In the genomic region with DNA sequence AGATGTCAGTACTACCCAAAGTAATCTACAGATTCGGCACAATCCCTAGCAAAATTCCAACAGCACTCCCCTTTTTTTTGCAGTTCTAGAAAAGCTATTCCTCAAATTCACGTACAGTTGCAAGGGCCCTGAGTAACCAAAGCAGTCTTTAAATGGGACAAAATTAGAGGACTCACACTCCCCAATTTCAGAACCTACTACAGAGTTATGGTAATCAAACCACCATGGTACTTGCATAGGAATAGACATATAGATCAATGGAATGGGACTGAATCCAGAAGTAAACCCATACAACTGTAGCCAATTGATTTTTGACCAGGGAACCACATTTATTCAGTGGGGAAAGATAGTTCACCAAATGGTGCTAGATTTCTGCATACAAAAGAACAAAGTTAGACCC, we compare ENCODE assay signal across 3 cellular contexts.
TF ChIP-seq lines count a peak whose summit lies in the region.

No MANE protein-coding gene starts in this region.

TF ChIP-seq in HCT116, 20 proteins besides CTCF, POLR2A, EP300 and RAD21:
- TF ChIP-seq ZFX (IDR thresholded peaks at IDR 0.05) (no peak), ZNF274 (IDR thresholded peaks at IDR 0.05; ENCODE audit: low read depth, low read length) (peak; percentile 55)

TF ChIP-seq in WTC11, 78 proteins besides CTCF, POLR2A, EP300 and RAD21 (continues in another document):
- TF ChIP-seq, protein P1, sequence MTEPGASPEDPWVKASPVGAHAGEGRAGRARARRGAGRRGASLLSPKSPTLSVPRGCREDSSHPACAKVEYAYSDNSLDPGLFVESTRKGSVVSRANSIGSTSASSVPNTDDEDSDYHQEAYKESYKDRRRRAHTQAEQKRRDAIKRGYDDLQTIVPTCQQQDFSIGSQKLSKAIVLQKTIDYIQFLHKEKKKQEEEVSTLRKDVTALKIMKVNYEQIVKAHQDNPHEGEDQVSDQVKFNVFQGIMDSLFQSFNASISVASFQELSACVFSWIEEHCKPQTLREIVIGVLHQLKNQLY (CRISPR knock-in tag; IDR thresholded peaks at IDR 0.05): no peak
- no peak for TF ChIP-seq GTF2I (CRISPR knock-in tag; conservative IDR thresholded peaks at IDR 0.05)
- TF ChIP-seq OVOL2 (CRISPR knock-in tag; IDR thresholded peaks at IDR 0.05; ENCODE audit: borderline replicate concordance): no peak
- TF ChIP-seq NFATC4 (CRISPR knock-in tag; IDR thresholded peaks at IDR 0.05): no peak
- no peak for TF ChIP-seq ZNF671 (CRISPR knock-in tag; IDR thresholded peaks at IDR 0.05)
- TF ChIP-seq, protein P2, sequence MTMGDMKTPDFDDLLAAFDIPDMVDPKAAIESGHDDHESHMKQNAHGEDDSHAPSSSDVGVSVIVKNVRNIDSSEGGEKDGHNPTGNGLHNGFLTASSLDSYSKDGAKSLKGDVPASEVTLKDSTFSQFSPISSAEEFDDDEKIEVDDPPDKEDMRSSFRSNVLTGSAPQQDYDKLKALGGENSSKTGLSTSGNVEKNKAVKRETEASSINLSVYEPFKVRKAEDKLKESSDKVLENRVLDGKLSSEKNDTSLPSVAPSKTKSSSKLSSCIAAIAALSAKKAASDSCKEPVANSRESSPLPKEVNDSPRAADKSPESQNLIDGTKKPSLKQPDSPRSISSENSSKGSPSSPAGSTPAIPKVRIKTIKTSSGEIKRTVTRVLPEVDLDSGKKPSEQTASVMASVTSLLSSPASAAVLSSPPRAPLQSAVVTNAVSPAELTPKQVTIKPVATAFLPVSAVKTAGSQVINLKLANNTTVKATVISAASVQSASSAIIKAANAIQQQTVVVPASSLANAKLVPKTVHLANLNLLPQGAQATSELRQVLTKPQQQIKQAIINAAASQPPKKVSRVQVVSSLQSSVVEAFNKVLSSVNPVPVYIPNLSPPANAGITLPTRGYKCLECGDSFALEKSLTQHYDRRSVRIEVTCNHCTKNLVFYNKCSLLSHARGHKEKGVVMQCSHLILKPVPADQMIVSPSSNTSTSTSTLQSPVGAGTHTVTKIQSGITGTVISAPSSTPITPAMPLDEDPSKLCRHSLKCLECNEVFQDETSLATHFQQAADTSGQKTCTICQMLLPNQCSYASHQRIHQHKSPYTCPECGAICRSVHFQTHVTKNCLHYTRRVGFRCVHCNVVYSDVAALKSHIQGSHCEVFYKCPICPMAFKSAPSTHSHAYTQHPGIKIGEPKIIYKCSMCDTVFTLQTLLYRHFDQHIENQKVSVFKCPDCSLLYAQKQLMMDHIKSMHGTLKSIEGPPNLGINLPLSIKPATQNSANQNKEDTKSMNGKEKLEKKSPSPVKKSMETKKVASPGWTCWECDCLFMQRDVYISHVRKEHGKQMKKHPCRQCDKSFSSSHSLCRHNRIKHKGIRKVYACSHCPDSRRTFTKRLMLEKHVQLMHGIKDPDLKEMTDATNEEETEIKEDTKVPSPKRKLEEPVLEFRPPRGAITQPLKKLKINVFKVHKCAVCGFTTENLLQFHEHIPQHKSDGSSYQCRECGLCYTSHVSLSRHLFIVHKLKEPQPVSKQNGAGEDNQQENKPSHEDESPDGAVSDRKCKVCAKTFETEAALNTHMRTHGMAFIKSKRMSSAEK (CRISPR knock-in tag; IDR thresholded peaks at IDR 0.05; ENCODE audit: borderline replicate concordance): no peak
- no peak for TF ChIP-seq ZNF263 (CRISPR knock-in tag; IDR thresholded peaks at IDR 0.05; ENCODE audit: low read depth)
- no peak for TF ChIP-seq PRRX2 (CRISPR knock-in tag; IDR thresholded peaks at IDR 0.05)
- TF ChIP-seq RELA (CRISPR knock-in tag; IDR thresholded peaks at IDR 0.05; ENCODE audit: borderline replicate concordance): no peak
- no peak for TF ChIP-seq GRHL2 (CRISPR knock-in tag; IDR thresholded peaks at IDR 0.05; ENCODE audit: insufficient replicate concordance, severe bottlenecking)
- TF ChIP-seq, protein P3, sequence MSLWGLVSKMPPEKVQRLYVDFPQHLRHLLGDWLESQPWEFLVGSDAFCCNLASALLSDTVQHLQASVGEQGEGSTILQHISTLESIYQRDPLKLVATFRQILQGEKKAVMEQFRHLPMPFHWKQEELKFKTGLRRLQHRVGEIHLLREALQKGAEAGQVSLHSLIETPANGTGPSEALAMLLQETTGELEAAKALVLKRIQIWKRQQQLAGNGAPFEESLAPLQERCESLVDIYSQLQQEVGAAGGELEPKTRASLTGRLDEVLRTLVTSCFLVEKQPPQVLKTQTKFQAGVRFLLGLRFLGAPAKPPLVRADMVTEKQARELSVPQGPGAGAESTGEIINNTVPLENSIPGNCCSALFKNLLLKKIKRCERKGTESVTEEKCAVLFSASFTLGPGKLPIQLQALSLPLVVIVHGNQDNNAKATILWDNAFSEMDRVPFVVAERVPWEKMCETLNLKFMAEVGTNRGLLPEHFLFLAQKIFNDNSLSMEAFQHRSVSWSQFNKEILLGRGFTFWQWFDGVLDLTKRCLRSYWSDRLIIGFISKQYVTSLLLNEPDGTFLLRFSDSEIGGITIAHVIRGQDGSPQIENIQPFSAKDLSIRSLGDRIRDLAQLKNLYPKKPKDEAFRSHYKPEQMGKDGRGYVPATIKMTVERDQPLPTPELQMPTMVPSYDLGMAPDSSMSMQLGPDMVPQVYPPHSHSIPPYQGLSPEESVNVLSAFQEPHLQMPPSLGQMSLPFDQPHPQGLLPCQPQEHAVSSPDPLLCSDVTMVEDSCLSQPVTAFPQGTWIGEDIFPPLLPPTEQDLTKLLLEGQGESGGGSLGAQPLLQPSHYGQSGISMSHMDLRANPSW (CRISPR knock-in tag; conservative IDR thresholded peaks at IDR 0.05; ENCODE audit: low read depth): no peak
- no peak for TF ChIP-seq ZNF138 (CRISPR knock-in tag; conservative IDR thresholded peaks at IDR 0.05)
- TF ChIP-seq, protein P4, sequence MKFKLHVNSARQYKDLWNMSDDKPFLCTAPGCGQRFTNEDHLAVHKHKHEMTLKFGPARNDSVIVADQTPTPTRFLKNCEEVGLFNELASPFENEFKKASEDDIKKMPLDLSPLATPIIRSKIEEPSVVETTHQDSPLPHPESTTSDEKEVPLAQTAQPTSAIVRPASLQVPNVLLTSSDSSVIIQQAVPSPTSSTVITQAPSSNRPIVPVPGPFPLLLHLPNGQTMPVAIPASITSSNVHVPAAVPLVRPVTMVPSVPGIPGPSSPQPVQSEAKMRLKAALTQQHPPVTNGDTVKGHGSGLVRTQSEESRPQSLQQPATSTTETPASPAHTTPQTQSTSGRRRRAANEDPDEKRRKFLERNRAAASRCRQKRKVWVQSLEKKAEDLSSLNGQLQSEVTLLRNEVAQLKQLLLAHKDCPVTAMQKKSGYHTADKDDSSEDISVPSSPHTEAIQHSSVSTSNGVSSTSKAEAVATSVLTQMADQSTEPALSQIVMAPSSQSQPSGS (CRISPR knock-in tag; IDR thresholded peaks at IDR 0.05; ENCODE audit: borderline replicate concordance, low read depth): no peak

TF ChIP-seq in K562, 482 proteins besides CTCF, POLR2A, EP300 and RAD21:
- TF ChIP-seq ZNF274 (IDR thresholded peaks at IDR 0.05; ENCODE audit: borderline replicate concordance, low read depth, low read length) (peak; percentile 48; the same call in 1 of the 2 replicates), BRCA1 (IDR thresholded peaks at IDR 0.05) (no peak), BRCA1 (CRISPR knock-in tag; IDR thresholded peaks at IDR 0.05) (no peak)
